8 cellular contexts compared by ENCODE assay signal in the genomic region with DNA sequence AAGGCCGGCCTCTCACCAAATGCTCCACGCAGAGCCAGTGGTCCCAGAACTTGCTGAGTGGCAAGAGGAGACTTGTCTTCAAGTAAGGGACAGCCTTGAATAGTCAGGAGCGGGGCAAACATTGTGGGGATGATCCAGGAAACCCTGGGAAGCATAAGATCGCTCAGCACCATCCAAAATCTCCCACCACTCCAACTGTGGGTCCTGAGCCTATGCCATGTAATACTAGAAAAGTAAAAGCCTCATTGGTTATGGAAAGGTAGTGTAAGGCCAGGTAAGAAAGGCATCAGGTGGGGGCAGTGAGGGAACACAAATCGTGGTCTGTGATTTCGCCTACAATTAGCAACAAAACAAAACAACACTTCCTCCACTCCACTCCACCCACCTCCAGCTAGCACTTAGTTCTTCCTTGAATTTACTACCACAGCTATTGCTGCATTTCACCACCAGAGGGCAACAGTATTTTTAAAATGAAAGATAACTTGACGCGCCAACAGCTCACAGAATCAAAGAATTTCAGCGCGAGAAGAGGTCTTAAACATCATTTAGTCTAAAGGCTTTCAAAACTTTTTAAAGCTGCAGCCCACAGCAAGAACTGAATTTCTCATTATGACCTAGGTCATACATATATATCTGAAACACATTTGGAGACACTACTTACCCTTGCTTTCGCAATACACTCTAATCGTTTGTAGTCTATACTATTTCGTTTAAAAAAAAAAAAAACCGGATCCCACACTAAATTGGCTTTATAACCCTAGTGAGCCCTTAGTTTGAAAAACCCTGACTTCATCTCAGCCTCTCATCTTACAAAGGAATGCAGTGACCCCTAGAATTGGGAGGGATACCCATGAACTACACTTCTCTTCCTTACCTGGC. TPM values are rescaled to one million over a fixed set of nuclear protein-coding genes. Genes with fewer than 3 reads are reported as not detected.
DNase-seq lines count a peak whose midpoint lies in the region; ATAC-seq, FAIRE-seq and TF ChIP-seq lines count a peak whose summit lies in the region.

No MANE protein-coding gene starts in this region.

- H3K36me3 ChIP-seq in BLaER1 (peaks cover 13% of the 10 kb centered on the region), tibial artery (no peaks in the 10 kb centered on the region)

- peak; percentile 79 to 83 for TF ChIP-seq CTCF in tibial artery (IDR thresholded peaks at IDR 0.05)

- H3K27ac ChIP-seq in BLaER1 (no peak overlapping the region), tibial artery (peak overlapping the region; percentile 37 to 72)

- H3K4me2 ChIP-seq in BLaER1: peak overlapping the region; percentile 25

- H3K4me1 ChIP-seq in BLaER1: peaks cover 13% of the 10 kb centered on the region
- H3K4me1 ChIP-seq in tibial artery: peaks cover 0 to 61% (median 43%) of the 10 kb centered on the region in 4 donors

- no peak for TF ChIP-seq POLR2A in GM18505 (IDR thresholded peaks at IDR 0.05; ENCODE audit: borderline replicate concordance, extremely low read depth, insufficient read depth, insufficient read length)

- H3K9me3 ChIP-seq in BLaER1: peaks cover 23% of the 10 kb centered on the region
- H3K9me3 ChIP-seq in tibial artery: no peaks in the 10 kb centered on the region

- ATAC-seq in GM18505 (IDR thresholded peaks at IDR 0.05; ENCODE audit: unreplicated experiment) (peak; percentile 49), HG02943 (IDR thresholded peaks at IDR 0.05; ENCODE audit: low read depth, unreplicated experiment) (peak; percentile 52)

- DNase-seq in NCI-H2081 (lab: John Stamatoyannopoulos, UW): peak; percentile 68 to 77
- DNase-seq in dermis microvascular lymphatic vessel endothelial cell (ENCODE audit: low read depth in 2 of 2): peak; percentile 52 to 74
- peak; percentile 87 for DNase-seq in medulla oblongata (ENCODE audit: extremely low spot score)
- peak in 1 of 2 donors; percentile 63 for DNase-seq in tibial artery

- H3K9ac ChIP-seq in BLaER1: no peak overlapping the region

- H4K20me1 ChIP-seq in BLaER1: no peaks in the 10 kb centered on the region

- peaks cover 19% of the 10 kb centered on the region for H3K27me3 ChIP-seq in BLaER1
- H3K27me3 ChIP-seq in tibial artery: no peaks in the 10 kb centered on the region

- peak; percentile 46 for FAIRE-seq in TTC549 (lab: Jason Lieb, UNC)

- no peak overlapping the region for H3K4me3 ChIP-seq in BLaER1
- H3K4me3 ChIP-seq in tibial artery: peak overlapping the region in 1 of 2 donors; percentile 22

- intact Hi-C loops in tibial artery (cut with DNase I; ENCODE audit: low total_unique reads): loop anchor here (2.0 kb wide), 1 partner anchor 63 kb away; no protein-coding TSS in a partner anchor

RNA-seq across cellular contexts. Expression of gene RARRES1, which starts 4.5 kb away (rescaled TPM):
- total RNA-seq in dermis microvascular lymphatic vessel endothelial cell: 1.7 and 3.4 TPM in 2 replicates

RNA-seq across cellular contexts. Expression of gene LXN, which starts 55.3 kb away (rescaled TPM):
- total RNA-seq in dermis microvascular lymphatic vessel endothelial cell: 23.1 and 26.3 TPM in 2 replicates
